ENCODE assay signal across 10 cellular contexts in the genomic region with DNA sequence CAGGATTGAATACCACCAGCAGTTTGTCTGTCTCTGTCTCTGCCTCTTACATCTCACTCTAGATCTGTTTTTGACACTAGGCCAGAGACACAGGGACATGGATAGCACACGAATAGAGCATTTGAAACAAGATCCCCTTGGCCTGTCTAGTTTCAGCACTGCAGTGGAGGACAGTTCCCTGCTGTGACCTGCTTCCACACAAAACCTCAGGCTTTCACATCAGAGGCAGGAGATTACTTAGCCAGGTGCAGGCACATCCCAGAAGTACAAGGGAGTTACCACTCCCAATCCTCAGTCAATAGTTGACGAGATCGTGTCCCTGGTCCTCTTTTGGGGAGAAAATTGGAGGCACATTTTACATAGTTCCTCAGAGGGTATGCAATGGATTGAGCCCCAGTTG. TPM values are rescaled to one million over a fixed set of nuclear protein-coding genes. Genes with fewer than 3 reads are reported as not detected.
DNase-seq lines count a peak whose midpoint lies in the region.
"Had no signal": no experiment of that assay in that cellular context is flagged by ENCODE, and none has a peak within 500 bp of the region (broad histone marks: within the 10 kb centered on the region; RNA-seq: fewer than 3 reads in every experiment).

No MANE protein-coding gene starts in this region.

- H3K4me3 Mint-ChIP-seq in activated T-helper 2 cell treated with anti-CD3 and anti-CD28 coated beads, Interferon-gamma antibody, Interleukin-2, Interleukin-4, amounts not matched to agents 10 μg/mL and 5 μg/mL and 100 μg/mL, durations not matched to agents 14 hours and 24 hours and 36 hours (ENCODE audit: low read depth): no peak overlapping the region
- H3K4me3 Mint-ChIP-seq: activated naive CD4-positive, alpha-beta T cell treated with anti-CD3 and anti-CD28 coated beads, Interleukin-2, amount 50 U/mL, for 24 hours; IgD-negative memory B cell had no signal

- intact Hi-C loops in activated T-helper 2 cell treated with anti-CD3 and anti-CD28 coated beads, Interferon-gamma antibody, Interleukin-2, Interleukin-4, amounts not matched to agents 10 μg/mL and 5 μg/mL and 100 μg/mL, durations not matched to agents 14 hours and 24 hours and 36 hours (cut with micrococcal nuclease): no loop called here

- H3K4me1 Mint-ChIP-seq in activated T-helper 2 cell treated with anti-CD3 and anti-CD28 coated beads, Interferon-gamma antibody, Interleukin-2, Interleukin-4, amounts not matched to agents 10 μg/mL and 5 μg/mL and 100 μg/mL, durations not matched to agents 14 hours and 24 hours and 36 hours (ENCODE audit: low read depth): no peaks in the 10 kb centered on the region

- no peaks in the 10 kb centered on the region for H3K36me3 Mint-ChIP-seq in activated T-helper 2 cell treated with anti-CD3 and anti-CD28 coated beads, Interferon-gamma antibody, Interleukin-2, Interleukin-4, amounts not matched to agents 10 μg/mL and 5 μg/mL and 100 μg/mL, durations not matched to agents 14 hours and 24 hours and 36 hours (ENCODE audit: low read depth)

- H3K27ac Mint-ChIP-seq in activated T-helper 2 cell treated with anti-CD3 and anti-CD28 coated beads, Interferon-gamma antibody, Interleukin-2, Interleukin-4, amounts not matched to agents 10 μg/mL and 5 μg/mL and 100 μg/mL, durations not matched to agents 14 hours and 24 hours and 36 hours: no peak overlapping the region
- H3K27ac Mint-ChIP-seq: activated naive CD4-positive, alpha-beta T cell treated with anti-CD3 and anti-CD28 coated beads, Interleukin-2, amount 50 U/mL, for 24 hours; IgD-negative memory B cell had no signal

- no peaks in the 10 kb centered on the region for H3K9me3 Mint-ChIP-seq in activated T-helper 2 cell treated with anti-CD3 and anti-CD28 coated beads, Interferon-gamma antibody, Interleukin-2, Interleukin-4, amounts not matched to agents 10 μg/mL and 5 μg/mL and 100 μg/mL, durations not matched to agents 14 hours and 24 hours and 36 hours

- H3K27me3 Mint-ChIP-seq in activated T-helper 2 cell treated with anti-CD3 and anti-CD28 coated beads, Interferon-gamma antibody, Interleukin-2, Interleukin-4, amounts not matched to agents 10 μg/mL and 5 μg/mL and 100 μg/mL, durations not matched to agents 14 hours and 24 hours and 36 hours (ENCODE audit: low read depth): peaks cover 6% of the 10 kb centered on the region
- H3K27me3 Mint-ChIP-seq: activated naive CD4-positive, alpha-beta T cell treated with anti-CD3 and anti-CD28 coated beads, Interleukin-2, amount 50 U/mL, for 24 hours; IgD-negative memory B cell had no signal

- DNase-seq in stimulated activated CD4-positive, alpha-beta T cell treated with anti-CD3 and anti-CD28 coated beads, Interleukin-15, amount 100 ng/mL, for 48 hours (ENCODE audit: low read depth in 2 of 2): peak; percentile 4 to 10
- no peak for DNase-seq in stimulated activated CD4-positive, alpha-beta T cell treated with anti-CD3 and anti-CD28 coated beads, Interleukin-4, amount 100 ng/mL, for 4 hours
- peak; percentile 13 for DNase-seq in activated CD4-positive, alpha-beta T cell treated with anti-CD3 and anti-CD28 coated beads, Interleukin-2, amount 50 U/mL, for 1 hour
- DNase-seq in iPS DF 4.7 (ENCODE audit: extremely low read depth, low spot score) (peak; percentile 3), DMS114 treated with DMSO at 0.1 percent for 48 hours (lab: John Stamatoyannopoulos, UW; ENCODE audit: unreplicated experiment) (no peak), GOT3 (lab: John Stamatoyannopoulos, UW) (no peak)
- no peak for DNase-seq in activated T-cell treated with anti-CD3 and anti-CD28 coated beads, Interleukin-2, amount 50 U/mL, for 1 hour
- DNase-seq in activated T-helper 2 cell treated with anti-CD3 and anti-CD28 coated beads, Interferon-gamma antibody, Interleukin-2, Interleukin-4, amounts not matched to agents 10 μg/mL and 5 μg/mL and 100 μg/mL, durations not matched to agents 14 hours and 24 hours and 36 hours (ENCODE audit: low spot score): no peak

RNA-seq across cellular contexts. Expression of a gene that starts 34.0 kb away (rescaled TPM):
- not detected in 2 replicates for total RNA-seq in activated T-helper 2 cell treated with anti-CD3 and anti-CD28 coated beads, Interferon-gamma antibody, Interleukin-2, Interleukin-4, amounts not matched to agents 10 μg/mL and 5 μg/mL and 100 μg/mL, durations not matched to agents 14 hours and 24 hours and 36 hours

Comparison
In these comparisons a context has a peak if more than half of its experiments do, and no peak if none do; other contexts are left out.
1. DNase-seq: peak in stimulated activated CD4-positive, alpha-beta T cell treated with anti-CD3 and anti-CD28 coated beads, Interleukin-15, amount 100 ng/mL, for 48 hours (2 of 2), activated CD4-positive, alpha-beta T cell treated with anti-CD3 and anti-CD28 coated beads, Interleukin-2, amount 50 U/mL, for 1 hour (single experiment) and iPS DF 4.7 (single experiment); none in stimulated activated CD4-positive, alpha-beta T cell treated with anti-CD3 and anti-CD28 coated beads, Interleukin-4, amount 100 ng/mL, for 4 hours (0 of 2), DMS114 treated with DMSO at 0.1 percent for 48 hours (single experiment), GOT3 (single experiment), activated T-cell treated with anti-CD3 and anti-CD28 coated beads, Interleukin-2, amount 50 U/mL, for 1 hour (single experiment) and activated T-helper 2 cell treated with anti-CD3 and anti-CD28 coated beads, Interferon-gamma antibody, Interleukin-2, Interleukin-4, amounts not matched to agents 10 μg/mL and 5 μg/mL and 100 μg/mL, durations not matched to agents 14 hours and 24 hours and 36 hours (single experiment).